Comparison of ENCODE assay signal across 10 cellular contexts in genomic region chr17:4175921-4176802, GRCh38. TPM values are rescaled to one million over a fixed set of nuclear protein-coding genes. Genes with fewer than 3 reads are reported as not detected.
DNase-seq lines count a peak whose midpoint lies in the region; ATAC-seq and TF ChIP-seq lines count a peak whose summit lies in the region.
"Had no signal": no experiment of that assay in that cellular context is flagged by ENCODE, and none has a peak within 500 bp of the region (broad histone marks: within the 10 kb centered on the region; RNA-seq: fewer than 3 reads in every experiment).

No MANE protein-coding gene starts in this region.

- no peaks in the 10 kb centered on the region for H3K9me3 ChIP-seq in BLaER1 treated with 17β-estradiol and CSF1 and Interleukin-3, amounts not matched to agents 10 nM and 100 nM (replicated peaks in 1 of 11)
- H3K9me3 ChIP-seq in heart left ventricle (no peaks in the 10 kb centered on the region), adrenal gland (replicated peaks in 1 of 3) (no peaks in the 10 kb centered on the region), gastroesophageal sphincter (no peaks in the 10 kb centered on the region)

- H3K27ac ChIP-seq in BLaER1 treated with 17β-estradiol and CSF1 and Interleukin-3, amounts not matched to agents 10 nM and 100 nM: peak overlapping the region in 7 of 11 experiments; percentile 1 to 64 (median 56); a peak in 12 of 22 replicates
- H3K27ac ChIP-seq in heart left ventricle: peak overlapping the region in 1 of 12 donors; percentile 67
- no peak overlapping the region for H3K27ac ChIP-seq in adrenal gland
- H3K27ac ChIP-seq in gastroesophageal sphincter: no peak overlapping the region

- no peaks in the 10 kb centered on the region for H3K9me3 Mint-ChIP-seq in T-cell
- no peaks in the 10 kb centered on the region for H3K9me3 Mint-ChIP-seq in activated naive CD4-positive, alpha-beta T cell treated with anti-CD3 and anti-CD28 coated beads, Interleukin-2, amount 50 U/mL, for 72 hours
- H3K9me3 Mint-ChIP-seq in nephron progenitor cell: no peaks in the 10 kb centered on the region

- peak overlapping the region; percentile 72 to 78 (median 77) for H3K4me3 Mint-ChIP-seq in T-cell
- peak overlapping the region; percentile 41 for H3K4me3 Mint-ChIP-seq in nephron progenitor cell

- peak overlapping the region in 8 of 11 experiments; percentile 24 to 78 (median 62); a peak in 15 of 22 replicates for H3K4me2 ChIP-seq in BLaER1 treated with 17β-estradiol and CSF1 and Interleukin-3, amounts not matched to agents 10 nM and 100 nM

- peak overlapping the region in 5 of 11 experiments; percentile 3 to 69 (median 53); a peak in 11 of 22 replicates for H3K9ac ChIP-seq in BLaER1 treated with 17β-estradiol and CSF1 and Interleukin-3, amounts not matched to agents 10 nM and 100 nM

- POLR2A ChIA-PET in T-cell (lab: Charles Lee): interaction anchor here (0.5 to 0.6 kb wide), 2 partner anchors 535 to 1108 kb away, joined by 3 to 4 read pairs; no protein-coding TSS in a partner anchor

- intact Hi-C loops in heart left ventricle (cut with DNase I) (no loop called here), adrenal gland (cut with DNase I) (no loop called here)

- H3K4me1 Mint-ChIP-seq in T-cell (peaks cover 57 to 59% (median 57%) of the 10 kb centered on the region in 3 donors), nephron progenitor cell (peaks cover 52% of the 10 kb centered on the region)

- DNase-seq in T-cell (peak; percentile 19 to 59 (median 42)), nephron progenitor cell (peak; percentile 54), heart left ventricle (no peak), adrenal gland (no peak)
- DNase-seq in activated naive CD4-positive, alpha-beta T cell treated with anti-CD3 and anti-CD28 coated beads, Interleukin-2, amount 50 U/mL, for 72 hours (ENCODE audit: low spot score in 2 of 2): peak; percentile 42 to 58
- DNase-seq: AML-193, cerebellar nuclear complex had no signal

- no peaks in the 10 kb centered on the region for H3K27me3 ChIP-seq in BLaER1 treated with 17β-estradiol and CSF1 and Interleukin-3, amounts not matched to agents 10 nM and 100 nM
- H3K27me3 ChIP-seq in heart left ventricle: no peaks in the 10 kb centered on the region
- no peaks in the 10 kb centered on the region for H3K27me3 ChIP-seq in adrenal gland
- H3K27me3 ChIP-seq in gastroesophageal sphincter: no peaks in the 10 kb centered on the region

- H3K36me3 ChIP-seq in BLaER1 treated with 17β-estradiol and CSF1 and Interleukin-3, amounts not matched to agents 10 nM and 100 nM: peaks cover 97 to 100% (median 100%) of the 10 kb centered on the region in 11 experiments
- H3K36me3 ChIP-seq in heart left ventricle: peaks cover 2 to 100% (median 98%) of the 10 kb centered on the region in 9 donors
- peaks cover 0 to 97% of the 10 kb centered on the region in 2 donors for H3K36me3 ChIP-seq in adrenal gland (replicated peaks in 1 of 2)
- peaks cover 0 to 100% of the 10 kb centered on the region in 2 donors for H3K36me3 ChIP-seq in gastroesophageal sphincter

- H3K36me3 Mint-ChIP-seq in T-cell (peaks cover 48% of the 10 kb centered on the region), nephron progenitor cell (ENCODE audit: low read depth) (peaks cover 55% of the 10 kb centered on the region)
- H3K36me3 Mint-ChIP-seq in activated naive CD4-positive, alpha-beta T cell treated with anti-CD3 and anti-CD28 coated beads, Interleukin-2, amount 50 U/mL, for 72 hours: peaks cover 27 to 47% of the 10 kb centered on the region in 2 donors

- TF ChIP-seq POLR2A in heart left ventricle (IDR thresholded peaks at IDR 0.05) (no peak), adrenal gland (IDR thresholded peaks at IDR 0.05) (no peak), gastroesophageal sphincter (IDR thresholded peaks at IDR 0.05) (no peak)

- H3K27ac Mint-ChIP-seq in T-cell: peak overlapping the region; percentile 99 to 100
- H3K27ac Mint-ChIP-seq in activated naive CD4-positive, alpha-beta T cell treated with anti-CD3 and anti-CD28 coated beads, Interleukin-2, amount 50 U/mL, for 72 hours: peak overlapping the region; percentile 89 to 97
- H3K27ac Mint-ChIP-seq in nephron progenitor cell: peak overlapping the region; percentile 95

- TF ChIP-seq EP300 in gastroesophageal sphincter (IDR thresholded peaks at IDR 0.05): no peak

- 86 to 88% (median 88%) methylated on average over 24 to 25 of the region's 25 CpGs for WGBS in heart left ventricle, 4 donors
- WGBS in adrenal gland, 4 donors: 85 to 93% (median 88%) methylated on average over 21 to 25 of the region's 25 CpGs
- 70 to 87% methylated on average over 15 to 17 of the region's 25 CpGs for WGBS in gastroesophageal sphincter (ENCODE audit: low coverage in 1 of 2), 2 donors

- peaks cover 0 to 86% (median 29%) of the 10 kb centered on the region in 11 experiments; a peak in 17 of 22 replicates for H4K20me1 ChIP-seq in BLaER1 treated with 17β-estradiol and CSF1 and Interleukin-3, amounts not matched to agents 10 nM and 100 nM

- TF ChIP-seq CTCF in nephron progenitor cell (IDR thresholded peaks at IDR 0.05) (no peak), heart left ventricle (IDR thresholded peaks at IDR 0.05) (no peak), adrenal gland (IDR thresholded peaks at IDR 0.05) (no peak), gastroesophageal sphincter (IDR thresholded peaks at IDR 0.05) (no peak)

- CTCF ChIA-PET in T-cell (lab: Charles Lee): interaction anchor here in 1 of 2 donors (0.7 to 1.7 kb wide), 3 partner anchors 9 to 33 kb away, joined by 3 to 7 read pairs (median 4); partner anchors contain the start of gene CYB5D2

- H3K4me1 ChIP-seq in BLaER1 treated with 17β-estradiol and CSF1 and Interleukin-3, amounts not matched to agents 10 nM and 100 nM: peaks cover 0 to 27% (median 24%) of the 10 kb centered on the region in 10 experiments; a peak in 16 of 20 replicates
- H3K4me1 ChIP-seq in heart left ventricle: peaks cover 0 to 6% (median 2%) of the 10 kb centered on the region in 12 donors
- H3K4me1 ChIP-seq in adrenal gland (replicated peaks in 1 of 2): no peaks in the 10 kb centered on the region
- no peaks in the 10 kb centered on the region for H3K4me1 ChIP-seq in gastroesophageal sphincter

- H3K4me3 ChIP-seq in BLaER1 treated with 17β-estradiol and CSF1 and Interleukin-3, amounts not matched to agents 10 nM and 100 nM: 0 out of 20 replicates have a peak overlapping the region, but pooled peaks of 1 of the 10 experiments have one; percentile 1
- H3K4me3 ChIP-seq in heart left ventricle (no peak overlapping the region), adrenal gland (no peak overlapping the region), gastroesophageal sphincter (no peak overlapping the region)

- H3K27me3 Mint-ChIP-seq in T-cell (no peaks in the 10 kb centered on the region), nephron progenitor cell (ENCODE audit: low read depth, poor library complexity) (no peaks in the 10 kb centered on the region)

- peak; percentile 79 to 84 (median 81) for ATAC-seq in T-cell (replicated peaks in 1 of 4)
- peak; percentile 81 to 84 for ATAC-seq in activated naive CD4-positive, alpha-beta T cell treated with anti-CD3 and anti-CD28 coated beads, Interleukin-2, amount 50 U/mL, for 72 hours
- ATAC-seq in heart left ventricle: no peak
- no peak for ATAC-seq in HG02885 (IDR thresholded peaks at IDR 0.05; ENCODE audit: poor library complexity, unreplicated experiment)
- no peak for ATAC-seq in gastroesophageal sphincter

RNA-seq across cellular contexts. Expression of gene CYB5D2, which starts 33.2 kb away (rescaled TPM):
- 10 to 100 TPM in 3 of 5 donors, 1 to 10 TPM in 2; 6.8 to 16.3 (median 10.1) TPM for total RNA-seq in T-cell
- total RNA-seq in activated naive CD4-positive, alpha-beta T cell treated with anti-CD3 and anti-CD28 coated beads, Interleukin-2, amount 50 U/mL, for 72 hours: 10 to 100 TPM in 1 of 2 donors, 1 to 10 TPM in 1; 2.6 to 10.6 TPM
- 10 to 100 TPM in 5 of 9 donors, 1 to 10 TPM in 4; 5.7 to 23.2 (median 11.0) TPM for total RNA-seq in heart left ventricle
- polyA plus RNA-seq in heart left ventricle: 10 to 100 TPM in 1 of 2 donors, 1 to 10 TPM in 1; 6.9 to 11.1 TPM
- 10 to 100 TPM; 15.8 to 67.3 (median 48.1) TPM for total RNA-seq in adrenal gland
- polyA plus RNA-seq in adrenal gland: 10 to 100 TPM; 23.7 to 31.5 (median 24.7) TPM
- total RNA-seq in gastroesophageal sphincter: 10 to 100 TPM; 14.3 to 47.9 (median 24.5) TPM

RNA-seq across cellular contexts. Expression of gene ZZEF1, which starts 33.3 kb away (rescaled TPM):
- 100 to 1,000 TPM in 1 of 5 donors, 10 to 100 TPM in 4; 84.4 to 107 (median 89.6) TPM for total RNA-seq in T-cell
- total RNA-seq in activated naive CD4-positive, alpha-beta T cell treated with anti-CD3 and anti-CD28 coated beads, Interleukin-2, amount 50 U/mL, for 72 hours: 10 to 100 TPM; 37.0 to 50.0 TPM
- 10 to 100 TPM; 27.4 to 47.6 (median 37.8) TPM for total RNA-seq in heart left ventricle
- polyA plus RNA-seq in heart left ventricle: 10 to 100 TPM; 15.7 to 19.2 TPM
- 10 to 100 TPM; 33.2 to 73.4 (median 47.8) TPM for total RNA-seq in adrenal gland
- polyA plus RNA-seq in adrenal gland: 10 to 100 TPM; 16.9 to 22.7 (median 21.2) TPM
- total RNA-seq in gastroesophageal sphincter: 100 to 1,000 TPM in 1 of 4 donors, 10 to 100 TPM in 3; 55.6 to 105 (median 69.9) TPM

Comparison
In these comparisons a context has a peak if more than half of its experiments do, and no peak if none do; other contexts are left out.
1. H3K27ac ChIP-seq: peak in BLaER1 treated with 17β-estradiol and CSF1 and Interleukin-3, amounts not matched to agents 10 nM and 100 nM (7 of 11); none in adrenal gland (0 of 5) and gastroesophageal sphincter (0 of 4).
2. ATAC-seq: peak in T-cell (4 of 4) and activated naive CD4-positive, alpha-beta T cell treated with anti-CD3 and anti-CD28 coated beads, Interleukin-2, amount 50 U/mL, for 72 hours (2 of 2); none in heart left ventricle (0 of 4), HG02885 (single experiment) and gastroesophageal sphincter (single experiment).
3. DNase-seq: peak in T-cell (34 of 34), activated naive CD4-positive, alpha-beta T cell treated with anti-CD3 and anti-CD28 coated beads, Interleukin-2, amount 50 U/mL, for 72 hours (2 of 2) and nephron progenitor cell (single experiment); none in heart left ventricle (0 of 5) and adrenal gland (0 of 7).
4. Peak in every context shown above with its lines, with median percentiles within 50 percentile points of each other: H3K27ac Mint-ChIP-seq.